ENCODE assay signal across 33 cellular contexts in the genomic region with DNA sequence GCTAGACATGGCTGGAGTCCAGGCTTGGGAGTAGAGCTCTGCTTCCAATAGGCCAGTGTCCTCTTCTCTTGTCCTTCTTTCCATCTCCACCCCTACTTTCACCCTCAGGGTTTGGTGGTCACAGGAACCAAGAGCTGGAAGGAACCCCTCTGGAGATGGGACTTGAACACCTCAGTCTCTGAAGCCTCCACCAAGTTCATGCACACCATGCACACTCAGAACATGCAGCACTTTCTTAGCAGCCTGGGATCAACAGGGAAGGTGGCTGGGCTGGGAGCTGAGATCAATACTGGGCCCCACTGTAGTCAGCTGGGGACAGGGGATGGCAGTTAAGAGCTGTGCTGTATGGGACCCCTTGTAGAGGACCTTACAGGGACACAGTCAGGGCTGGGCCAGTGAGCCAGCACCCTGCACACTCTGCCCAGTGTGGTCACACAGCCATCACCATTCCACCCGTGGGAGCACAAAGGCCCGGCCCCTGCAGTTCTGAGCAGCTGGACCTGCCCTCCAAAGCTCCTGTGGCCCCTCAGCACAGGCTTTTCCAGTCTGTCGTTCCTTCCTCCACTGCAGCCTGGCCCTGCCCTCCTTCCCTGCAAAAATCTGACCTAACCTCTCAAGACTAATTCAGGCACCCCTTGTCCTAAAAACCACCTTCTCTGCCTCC. TPM values are rescaled to one million over a fixed set of nuclear protein-coding genes. Genes with fewer than 3 reads are reported as not detected.
"Had no signal": no experiment of that assay in that cellular context is flagged by ENCODE, and none has a peak within 500 bp of the region (broad histone marks: within the 10 kb centered on the region; RNA-seq: fewer than 3 reads in every experiment).

No MANE protein-coding gene starts in this region.

- H3K4me1 Mint-ChIP-seq: activated CD4-positive, alpha-beta memory T cell treated with anti-CD3 and anti-CD28 coated beads, Interleukin-2, amount 10 ng/mL, durations not matched to agents 7 days and 5 days; naive B cell had no signal

- H3K4me3 ChIP-seq: body of pancreas, testis, vagina had no signal

- H3K4me3 Mint-ChIP-seq: activated CD4-positive, alpha-beta memory T cell treated with anti-CD3 and anti-CD28 coated beads, Interleukin-2, amount 10 ng/mL, durations not matched to agents 7 days and 5 days; activated naive CD8-positive, alpha-beta T cell treated with anti-CD3 and anti-CD28 coated beads, Interleukin-2, amount 50 U/mL, for 24 hours; activated T-cell treated with anti-CD3 and anti-CD28 coated beads, Interleukin-2, amount 50 U/mL, for 72 hours; naive B cell; stimulated activated effector memory CD8-positive, alpha-beta T cell treated with anti-CD3 and anti-CD28 coated beads, Interleukin-12 subunit alpha, Interleukin-12 subunit beta, amount 100 ng/mL, for 72 hours had no signal

- ATAC-seq: activated naive CD8-positive, alpha-beta T cell treated with anti-CD3 and anti-CD28 coated beads, Interleukin-2, amount 50 U/mL, for 24 hours; activated T-cell treated with anti-CD3 and anti-CD28 coated beads, Interleukin-2, amount 50 U/mL, for 72 hours; body of pancreas; esophagus mucosa; left cardiac atrium; sciatic nerve; stimulated activated effector memory CD8-positive, alpha-beta T cell treated with anti-CD3 and anti-CD28 coated beads, Interleukin-12 subunit alpha, Interleukin-12 subunit beta, amount 100 ng/mL, for 72 hours had no signal

- H3K27me3 Mint-ChIP-seq: activated CD4-positive, alpha-beta memory T cell treated with anti-CD3 and anti-CD28 coated beads, Interleukin-2, amount 10 ng/mL, durations not matched to agents 7 days and 5 days; activated naive CD8-positive, alpha-beta T cell treated with anti-CD3 and anti-CD28 coated beads, Interleukin-2, amount 50 U/mL, for 24 hours had no signal

- H3K27ac Mint-ChIP-seq: activated CD4-positive, alpha-beta memory T cell treated with anti-CD3 and anti-CD28 coated beads, Interleukin-2, amount 10 ng/mL, durations not matched to agents 7 days and 5 days; activated naive CD8-positive, alpha-beta T cell treated with anti-CD3 and anti-CD28 coated beads, Interleukin-2, amount 50 U/mL, for 24 hours; activated T-cell treated with anti-CD3 and anti-CD28 coated beads, Interleukin-2, amount 50 U/mL, for 72 hours; naive B cell; stimulated activated effector memory CD8-positive, alpha-beta T cell treated with anti-CD3 and anti-CD28 coated beads, Interleukin-12 subunit alpha, Interleukin-12 subunit beta, amount 100 ng/mL, for 72 hours had no signal

- H3K36me3 Mint-ChIP-seq: naive B cell; stimulated activated effector memory CD8-positive, alpha-beta T cell treated with anti-CD3 and anti-CD28 coated beads, Interleukin-12 subunit alpha, Interleukin-12 subunit beta, amount 100 ng/mL, for 72 hours had no signal

- H3K27me3 ChIP-seq: body of pancreas, testis, vagina had no signal

- H3K4me1 ChIP-seq: body of pancreas, testis, vagina had no signal

- H3K27ac ChIP-seq: body of pancreas, testis, vagina had no signal

- H3K36me3 ChIP-seq: vagina had no signal

- H3K9me3 ChIP-seq: body of pancreas, testis, vagina had no signal

- DNase-seq: activated CD4-positive, alpha-beta memory T cell treated with anti-CD3 and anti-CD28 coated beads, Interleukin-2, amount 10 ng/mL, durations not matched to agents 7 days and 5 days; activated CD4-positive, alpha-beta T cell treated with anti-CD3 and anti-CD28 coated beads for 48 hours; activated gamma-delta T cell; activated naive CD4-positive, alpha-beta T cell treated with anti-CD3 and anti-CD28 coated beads, Interleukin-2, amount 50 U/mL, for 16 hours; activated naive CD8-positive, alpha-beta T cell treated with anti-CD3 and anti-CD28 coated beads, Interleukin-2, amount 50 U/mL, for 24 hours; activated T-cell treated with anti-CD3 and anti-CD28 coated beads, Interleukin-2, amount 50 U/mL, for 72 hours; anterior cingulate cortex; body of pancreas; dermis blood vessel endothelial cell; effector memory CD4-positive, alpha-beta T cell; glutamatergic neuron; hypothalamus; left cardiac atrium; mesenchymal stem cell; naive B cell; nucleus accumbens; small intestine; stimulated activated CD4-positive, alpha-beta T cell treated with anti-CD3 and anti-CD28 coated beads, Interleukin-2, amount 100 ng/mL, for 24 hours; testis; trophoblast cell had no signal

RNA-seq across cellular contexts. Expression of gene GAB4, which starts 47.7 kb away (rescaled TPM):
- total RNA-seq: activated CD4-positive, alpha-beta memory T cell treated with anti-CD3 and anti-CD28 coated beads, Interleukin-2, amount 10 ng/mL, durations not matched to agents 7 days and 5 days; activated T-cell treated with anti-CD3 and anti-CD28 coated beads, Interleukin-2, amount 50 U/mL, for 72 hours; body of pancreas; cardiac septum; dermis blood vessel endothelial cell; endothelial cell of umbilical vein; esophagus mucosa; frontal cortex; left cardiac atrium; liver; mucosa of gallbladder; posterior vena cava; renal cortical epithelial cell; T-helper 2 cell treated with Interferon-gamma antibody and Interleukin-4, amounts not matched to agents 100 ng/mL and 5 ng/mL, for 36 hours; vagina had no signal
- polyA plus RNA-seq: endothelial cell of umbilical vein, liver, neural cell, small intestine had no signal
